Comparison of ENCODE assay signal across 23 cellular contexts in the genomic region with DNA sequence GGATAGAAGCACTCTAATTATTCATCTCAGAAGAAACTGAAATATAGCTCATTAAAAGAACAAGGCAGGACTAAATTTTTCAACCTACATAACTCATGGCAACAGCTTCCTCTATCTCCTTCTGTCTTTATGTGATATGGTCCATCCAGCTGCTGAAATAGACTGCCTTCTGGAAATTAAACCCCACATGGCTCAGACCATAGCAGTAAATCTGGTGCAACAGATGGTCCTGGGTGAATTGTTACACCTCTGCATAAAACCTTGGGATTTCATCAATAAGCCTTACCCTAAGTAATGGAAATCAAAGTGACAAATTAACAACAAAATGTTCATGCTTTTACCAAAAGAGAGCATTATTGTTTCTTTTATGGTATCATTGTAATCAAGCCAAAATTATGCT.
"Had no signal": no experiment of that assay in that cellular context is flagged by ENCODE, and none has a peak within 500 bp of the region (broad histone marks: within the 10 kb centered on the region; RNA-seq: fewer than 3 reads in every experiment).

No MANE protein-coding gene starts in this region.

- H3K9me3 ChIP-seq: heart right ventricle, left ventricle myocardium inferior, lower lobe of right lung, ovary, right atrium auricular region, sigmoid colon, testis, tibial nerve, upper lobe of right lung, vagina had no signal

- H3K36me3 ChIP-seq: heart right ventricle, left ventricle myocardium inferior, lower lobe of right lung, ovary, right atrium auricular region, sigmoid colon, tibial nerve, upper lobe of right lung, vagina had no signal

- DNase-seq: dorsolateral prefrontal cortex; effector memory CD4-positive, alpha-beta T cell; heart right ventricle; immature natural killer cell; left ventricle myocardium inferior; lower lobe of right lung; natural killer cell; nucleus accumbens; ovary; sigmoid colon; stimulated activated CD4-positive, alpha-beta T cell treated with anti-CD3 and anti-CD28 coated beads, Interleukin-2, amount 100 ng/mL, for 24 hours; stimulated activated CD4-positive, alpha-beta T cell treated with anti-CD3 and anti-CD28 coated beads, Interleukin-4, amount 100 ng/mL, for 4 hours; stimulated activated naive B cell treated with anti-CD40 and anti-IgM and Interleukin-4, amounts not matched to agents 10 μg/mL and 1 μg/mL and 100 μg/mL, for 72 hours; stimulated activated naive CD8-positive, alpha-beta T cell treated with anti-CD3 and anti-CD28 coated beads, Interleukin-15, amount 100 ng/mL, for 72 hours; testis; upper lobe of right lung had no signal

- H3K27me3 Mint-ChIP-seq: memory B cell; stimulated activated naive B cell treated with anti-CD40 and anti-IgM and Interleukin-4, amounts not matched to agents 10 μg/mL and 1 μg/mL and 100 μg/mL, for 72 hours; stimulated activated naive CD8-positive, alpha-beta T cell treated with anti-CD3 and anti-CD28 coated beads, Interleukin-15, amount 100 ng/mL, for 72 hours had no signal

- H3K4me1 ChIP-seq: heart right ventricle, left ventricle myocardium inferior, right atrium auricular region, tibial nerve, upper lobe of right lung, vagina had no signal

- H3K27ac Mint-ChIP-seq: immature natural killer cell; memory B cell; mesothelial cell of epicardium; natural killer cell; stimulated activated naive B cell treated with anti-CD40 and anti-IgM and Interleukin-4, amounts not matched to agents 10 μg/mL and 1 μg/mL and 100 μg/mL, for 72 hours; stimulated activated naive CD8-positive, alpha-beta T cell treated with anti-CD3 and anti-CD28 coated beads, Interleukin-15, amount 100 ng/mL, for 72 hours had no signal

- H3K4me3 ChIP-seq: dorsolateral prefrontal cortex, heart right ventricle, left ventricle myocardium inferior, lower lobe of right lung, ovary, right atrium auricular region, sigmoid colon, skin epidermis, testis, tibial nerve, upper lobe of right lung, vagina had no signal

- H3K4me1 Mint-ChIP-seq: immature natural killer cell; memory B cell; natural killer cell; neural crest cell; stimulated activated naive B cell treated with anti-CD40 and anti-IgM and Interleukin-4, amounts not matched to agents 10 μg/mL and 1 μg/mL and 100 μg/mL, for 72 hours; stimulated activated naive CD8-positive, alpha-beta T cell treated with anti-CD3 and anti-CD28 coated beads, Interleukin-15, amount 100 ng/mL, for 72 hours had no signal

- H3K4me3 Mint-ChIP-seq: immature natural killer cell; memory B cell; mesothelial cell of epicardium; natural killer cell; neural crest cell; stimulated activated naive B cell treated with anti-CD40 and anti-IgM and Interleukin-4, amounts not matched to agents 10 μg/mL and 1 μg/mL and 100 μg/mL, for 72 hours; stimulated activated naive CD8-positive, alpha-beta T cell treated with anti-CD3 and anti-CD28 coated beads, Interleukin-15, amount 100 ng/mL, for 72 hours had no signal

- H3K27me3 ChIP-seq: dorsolateral prefrontal cortex, heart right ventricle, ovary, right atrium auricular region, sigmoid colon, testis, tibial nerve, upper lobe of right lung, vagina had no signal

- H3K9me3 Mint-ChIP-seq: memory B cell; mesothelial cell of epicardium; neural crest cell; stimulated activated naive B cell treated with anti-CD40 and anti-IgM and Interleukin-4, amounts not matched to agents 10 μg/mL and 1 μg/mL and 100 μg/mL, for 72 hours; stimulated activated naive CD8-positive, alpha-beta T cell treated with anti-CD3 and anti-CD28 coated beads, Interleukin-15, amount 100 ng/mL, for 72 hours had no signal

- H3K36me3 Mint-ChIP-seq: immature natural killer cell; memory B cell; mesothelial cell of epicardium; natural killer cell; stimulated activated naive B cell treated with anti-CD40 and anti-IgM and Interleukin-4, amounts not matched to agents 10 μg/mL and 1 μg/mL and 100 μg/mL, for 72 hours had no signal

- H3K27ac ChIP-seq: dorsolateral prefrontal cortex, heart right ventricle, left ventricle myocardium inferior, lower lobe of right lung, ovary, right atrium auricular region, sigmoid colon, skin epidermis, testis, tibial nerve, upper lobe of right lung, vagina had no signal
